In the genomic region with DNA sequence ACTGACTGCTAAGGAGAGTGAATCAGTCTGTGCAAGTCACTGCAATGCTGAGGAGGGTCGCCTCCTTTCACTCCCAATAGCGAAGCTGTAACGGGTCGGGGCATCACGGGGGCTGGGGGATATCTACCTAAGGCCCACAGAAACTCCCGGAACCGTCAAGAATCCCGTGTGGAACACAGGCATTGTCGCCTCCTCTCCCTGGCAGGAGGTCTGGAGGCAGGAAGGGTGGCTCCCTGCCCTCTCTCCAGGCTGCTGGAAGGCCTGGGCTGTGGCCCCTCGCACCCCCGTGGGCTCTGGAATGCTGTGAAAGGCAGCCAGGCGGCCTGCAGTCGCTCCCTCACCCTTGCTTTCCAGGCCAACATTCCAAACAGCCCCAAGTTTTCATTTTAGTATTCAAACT, we compare ENCODE assay signal across 1 cellular context.
TF ChIP-seq lines count a peak whose summit lies in the region.

No MANE protein-coding gene starts in this region.

TF ChIP-seq in H1, 55 proteins besides CTCF, POLR2A, EP300 and RAD21:
- TF ChIP-seq, protein P1, sequence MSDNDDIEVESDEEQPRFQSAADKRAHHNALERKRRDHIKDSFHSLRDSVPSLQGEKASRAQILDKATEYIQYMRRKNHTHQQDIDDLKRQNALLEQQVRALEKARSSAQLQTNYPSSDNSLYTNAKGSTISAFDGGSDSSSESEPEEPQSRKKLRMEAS (IDR thresholded peaks at IDR 0.05): peak; percentile 62; the same call in 1 of the 2 replicates
- TF ChIP-seq SRF (IDR thresholded peaks at IDR 0.05; ENCODE audit: low read depth, low read length): no peak
- TF ChIP-seq EGR1 (IDR thresholded peaks at IDR 0.05; ENCODE audit: borderline replicate concordance, low read depth, low read length): no peak
